Comparison of ENCODE assay signal across 23 cellular contexts in genomic region chr5:133445744-133446143, GRCh38.
"Had no signal": no experiment of that assay in that cellular context is flagged by ENCODE, and none has a peak within 500 bp of the region (broad histone marks: within the 10 kb centered on the region; RNA-seq: fewer than 3 reads in every experiment).

No MANE protein-coding gene starts in this region.

- H3K27ac ChIP-seq: brain microvascular endothelial cell, epithelial cell of prostate, esophagus squamous epithelium, gastroesophageal sphincter, WERI-Rb-1 had no signal

- H3K9me3 ChIP-seq: esophagus squamous epithelium, gastroesophageal sphincter had no signal

- DNase-seq: activated B cell treated with CpG ODN at 0.5 μM for 24 hours; activated CD4-positive, alpha-beta T cell treated with anti-CD3 and anti-CD28 coated beads for 48 hours; activated CD4-positive, alpha-beta T cell treated with anti-CD3 and anti-CD28 coated beads, Interleukin-2, amount 50 U/mL, for 1 hour; activated CD4-positive, alpha-beta T cell treated with anti-CD3 and anti-CD28 coated beads, Interleukin-2, amount 50 U/mL, for 48 hours; activated CD8-positive, alpha-beta memory T cell treated with anti-CD3 and anti-CD28 coated beads for 24 hours; activated CD8-positive, alpha-beta T cell treated with anti-CD3 and anti-CD28 coated beads for 36 hours; activated effector memory CD4-positive, alpha-beta T cell treated with Interleukin-2 at 50 U/mL for 16 hours; activated gamma-delta T cell treated with Interleukin-2 at 50 U/mL for 16 hours; activated naive CD4-positive, alpha-beta T cell treated with anti-CD3 and anti-CD28 coated beads, Interleukin-2, amount 50 U/mL, for 16 hours; activated naive CD4-positive, alpha-beta T cell treated with Interleukin-2 at 50 U/mL for 16 hours; activated T-cell treated with anti-CD3 and anti-CD28 coated beads, Interleukin-2, amount 50 U/mL, for 4 hours; amniotic stem cell; brain microvascular endothelial cell; effector CD8-positive, alpha-beta T cell; esophagus squamous epithelium; foreskin melanocyte; T-cell; T1000; WERI-Rb-1 had no signal

- H3K27me3 ChIP-seq: brain microvascular endothelial cell, esophagus squamous epithelium, gastroesophageal sphincter had no signal

- H3K36me3 ChIP-seq: brain microvascular endothelial cell, esophagus squamous epithelium, gastroesophageal sphincter, WERI-Rb-1 had no signal

- ATAC-seq: activated CD4-positive, CD25-positive, alpha-beta regulatory T cell treated with anti-CD3 and anti-CD28 coated beads, Interleukin-2, amount 50 U/mL, for 24 hours; activated CD8-positive, alpha-beta T cell treated with anti-CD3 and anti-CD28 coated beads for 36 hours; activated T-cell treated with anti-CD3 and anti-CD28 coated beads, Interleukin-2, amount 50 U/mL, for 4 hours; activated T-helper 17 cell treated with anti-CD3 and anti-CD28 coated beads, Interleukin-2, amount 50 U/mL, for 72 hours; gastroesophageal sphincter; T-cell had no signal

- H3K4me3 ChIP-seq: esophagus squamous epithelium, gastroesophageal sphincter had no signal
